ENCODE assay signal across 10 cellular contexts in the genomic region with DNA sequence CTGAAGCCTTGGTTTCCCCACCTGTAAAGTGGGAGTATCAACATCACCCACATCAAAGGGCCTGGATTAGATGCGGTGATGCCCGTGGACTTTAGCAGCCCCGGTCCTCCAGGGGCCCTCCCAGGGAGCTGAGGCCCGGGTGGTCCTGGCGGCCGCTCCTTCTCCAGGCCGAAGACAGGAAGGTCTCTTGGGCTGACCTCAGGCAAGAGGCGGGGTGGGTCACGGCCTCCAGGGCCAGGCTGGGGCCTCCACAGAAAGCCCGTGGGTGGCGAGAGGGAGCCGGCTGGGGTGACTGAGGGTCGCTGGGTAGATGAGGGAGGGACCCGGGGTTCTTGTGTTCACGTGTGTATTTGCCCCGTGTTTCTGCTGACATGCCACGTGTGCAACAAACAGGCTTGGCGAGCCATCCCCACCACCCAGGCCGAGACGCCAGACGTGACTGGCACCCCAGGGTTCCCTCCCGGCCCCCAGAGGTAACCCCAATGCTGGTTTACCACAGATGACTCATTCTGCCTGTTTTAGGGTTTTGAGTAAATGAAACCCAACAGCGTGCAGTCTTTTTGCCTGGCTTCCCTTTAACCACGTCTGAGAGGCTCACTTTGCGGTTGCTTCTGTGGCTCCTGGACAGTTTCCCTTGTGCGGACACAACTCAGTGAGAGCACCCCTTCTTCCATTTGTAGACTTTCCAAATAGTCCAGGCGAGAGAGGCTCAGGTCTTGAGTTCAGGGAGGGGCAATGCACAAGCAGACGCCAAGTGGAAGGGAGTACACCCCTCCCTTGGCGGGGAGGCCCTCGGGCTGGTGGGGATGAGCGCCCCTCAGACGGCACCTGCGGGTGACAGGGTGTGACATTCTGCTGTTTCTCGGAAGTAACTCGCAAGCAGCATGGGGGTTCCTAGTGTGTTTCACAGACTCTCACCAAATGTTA. TPM values are rescaled to one million over a fixed set of nuclear protein-coding genes. Genes with fewer than 3 reads are reported as not detected.
A peak's percentile ranks its signal among the peaks of the same experiment; 100 is the strongest.
DNase-seq lines count a peak whose midpoint lies in the region; ATAC-seq and TF ChIP-seq lines count a peak whose summit lies in the region.
"Had no signal": no experiment of that assay in that cellular context is flagged by ENCODE, and none has a peak within 500 bp of the region (broad histone marks: within the 10 kb centered on the region; RNA-seq: fewer than 3 reads in every experiment).

No MANE protein-coding gene starts in this region.

- peak; percentile 75 for DNase-seq in GM20000 (ENCODE audit: low spot score)
- peak; percentile 50 for DNase-seq in T-helper 2 cell treated with Interferon-gamma antibody and Interleukin-4, amounts not matched to agents 5 μg/mL and 100 μg/mL, for 36 hours (ENCODE audit: low spot score)
- peak; percentile 72 for DNase-seq in activated naive CD8-positive, alpha-beta T cell treated with anti-CD3 and anti-CD28 coated beads for 36 hours
- DNase-seq in stimulated activated CD8-positive, alpha-beta memory T cell treated with anti-CD3 and anti-CD28 coated beads, Interleukin-15, amount 100 ng/mL, for 4 hours (ENCODE audit: low read depth in 2 of 2), result peak; percentile 28 to 39
- DNase-seq in SIG-M5 (lab: John Stamatoyannopoulos, UW), result no peak
- no peak for DNase-seq in HEK293T (ENCODE audit: extremely low spot score)
- DNase-seq: DMS79, erythroblast had no signal

- H3K27ac Mint-ChIP-seq in T-helper 2 cell treated with Interferon-gamma antibody and Interleukin-4, amounts not matched to agents 5 μg/mL and 100 μg/mL, for 36 hours, result no peak overlapping the region
- no peak overlapping the region for H3K27ac Mint-ChIP-seq in activated naive CD8-positive, alpha-beta T cell treated with anti-CD3 and anti-CD28 coated beads for 36 hours

- CTCF ChIA-PET in HEK293T (lab: Yijun Ruan, JAX), result no interaction called here

- H3K27me3 Mint-ChIP-seq in T-helper 2 cell treated with Interferon-gamma antibody and Interleukin-4, amounts not matched to agents 5 μg/mL and 100 μg/mL, for 36 hours (ENCODE audit: low read depth), result peaks cover 28% of the 10 kb centered on the region
- peaks cover 21% of the 10 kb centered on the region for H3K27me3 Mint-ChIP-seq in activated naive CD8-positive, alpha-beta T cell treated with anti-CD3 and anti-CD28 coated beads for 36 hours

- ATAC-seq in GM18858 (IDR thresholded peaks at IDR 0.05; ENCODE audit: unreplicated experiment) (no peak), HG02852 (IDR thresholded peaks at IDR 0.05; ENCODE audit: unreplicated experiment) (no peak)

- H3K4me3 Mint-ChIP-seq in T-helper 2 cell treated with Interferon-gamma antibody and Interleukin-4, amounts not matched to agents 5 μg/mL and 100 μg/mL, for 36 hours, result no peak overlapping the region
- no peak overlapping the region for H3K4me3 Mint-ChIP-seq in activated naive CD8-positive, alpha-beta T cell treated with anti-CD3 and anti-CD28 coated beads for 36 hours

- POLR2A ChIA-PET in HEK293T (lab: Yijun Ruan, JAX), result no interaction called here

- peaks cover 11% of the 10 kb centered on the region for H3K4me1 Mint-ChIP-seq in T-helper 2 cell treated with Interferon-gamma antibody and Interleukin-4, amounts not matched to agents 5 μg/mL and 100 μg/mL, for 36 hours (ENCODE audit: low read depth)
- H3K4me1 Mint-ChIP-seq in activated naive CD8-positive, alpha-beta T cell treated with anti-CD3 and anti-CD28 coated beads for 36 hours, result peaks cover 12% of the 10 kb centered on the region

- H3K36me3 Mint-ChIP-seq in T-helper 2 cell treated with Interferon-gamma antibody and Interleukin-4, amounts not matched to agents 5 μg/mL and 100 μg/mL, for 36 hours (ENCODE audit: low read depth), result no peaks in the 10 kb centered on the region
- no peaks in the 10 kb centered on the region for H3K36me3 Mint-ChIP-seq in activated naive CD8-positive, alpha-beta T cell treated with anti-CD3 and anti-CD28 coated beads for 36 hours

- TF ChIP-seq CTCF in GM20000 (IDR thresholded peaks at IDR 0.05; ENCODE audit: extremely low read depth, missing control alignments), result no peak

- H3K9me3 Mint-ChIP-seq in T-helper 2 cell treated with Interferon-gamma antibody and Interleukin-4, amounts not matched to agents 5 μg/mL and 100 μg/mL, for 36 hours, result no peaks in the 10 kb centered on the region
- H3K9me3 Mint-ChIP-seq in activated naive CD8-positive, alpha-beta T cell treated with anti-CD3 and anti-CD28 coated beads for 36 hours, result no peaks in the 10 kb centered on the region

TF ChIP-seq in HEK293T, 16 proteins besides CTCF, POLR2A, EP300 and RAD21:
- TF ChIP-seq LEF1 (IDR thresholded peaks at IDR 0.05; ENCODE audit: borderline replicate concordance), result no peak
- no peak for TF ChIP-seq ZNF384 (IDR thresholded peaks at IDR 0.05)
- no peak for TF ChIP-seq NFRKB (IDR thresholded peaks at IDR 0.05)
- no peak for TF ChIP-seq ARNT (IDR thresholded peaks at IDR 0.05)
- TF ChIP-seq HDGF (IDR thresholded peaks at IDR 0.05; ENCODE audit: borderline replicate concordance), result no peak

RNA-seq across cellular contexts. Expression of a gene that starts 42.9 kb away (rescaled TPM):
- total RNA-seq in activated naive CD8-positive, alpha-beta T cell treated with anti-CD3 and anti-CD28 coated beads for 36 hours, result under 1 TPM; 0.96 to 0.99 TPM

Comparison
In these comparisons a context has a peak if more than half of its experiments do, and no peak if none do; other contexts are left out.
1. DNase-seq: peak in GM20000 (single experiment), T-helper 2 cell treated with Interferon-gamma antibody and Interleukin-4, amounts not matched to agents 5 μg/mL and 100 μg/mL, for 36 hours (single experiment), activated naive CD8-positive, alpha-beta T cell treated with anti-CD3 and anti-CD28 coated beads for 36 hours (single experiment) and stimulated activated CD8-positive, alpha-beta memory T cell treated with anti-CD3 and anti-CD28 coated beads, Interleukin-15, amount 100 ng/mL, for 4 hours (2 of 2); none in SIG-M5 (single experiment) and HEK293T (single experiment).